9 cellular contexts compared by ENCODE assay signal in the genomic region with DNA sequence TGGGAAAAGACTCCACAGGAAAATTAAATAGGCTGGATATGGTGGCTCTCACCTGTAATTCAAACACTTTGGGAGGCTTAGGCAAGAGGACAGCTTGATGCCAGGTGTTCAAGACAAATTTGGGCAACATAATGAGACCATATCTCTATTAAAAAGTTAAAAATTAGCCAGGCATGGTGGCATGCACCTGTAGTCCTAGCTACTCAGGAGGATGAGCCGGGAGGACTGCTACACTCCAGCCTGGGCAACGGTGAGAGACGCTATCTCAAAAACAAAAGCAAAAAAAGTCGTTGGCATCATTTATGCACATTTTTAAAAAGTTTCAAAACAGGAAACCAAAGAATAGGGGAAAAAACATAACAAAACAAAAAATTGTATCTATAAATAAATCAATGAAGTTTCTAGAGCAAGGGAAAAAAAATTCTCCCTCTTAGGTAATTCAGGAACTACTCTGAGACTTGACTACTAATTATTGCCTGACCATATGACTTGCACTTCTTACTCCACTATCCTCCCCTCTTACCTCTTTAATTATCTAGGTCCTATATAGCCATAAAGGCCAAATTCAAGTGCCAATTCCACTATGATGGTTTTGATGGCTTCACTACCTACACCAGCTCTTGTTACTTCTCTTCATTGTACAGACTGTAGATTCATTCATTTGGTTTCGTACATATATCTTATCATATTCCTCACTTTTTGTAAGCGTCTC. TPM values are rescaled to one million over a fixed set of nuclear protein-coding genes. Genes with fewer than 3 reads are reported as not detected.
A peak's percentile ranks its signal among the peaks of the same experiment; 100 is the strongest.
DNase-seq lines count a peak whose midpoint lies in the region; ATAC-seq and TF ChIP-seq lines count a peak whose summit lies in the region.
"Had no signal": no experiment of that assay in that cellular context is flagged by ENCODE, and none has a peak within 500 bp of the region (broad histone marks: within the 10 kb centered on the region; RNA-seq: fewer than 3 reads in every experiment).

No MANE protein-coding gene starts in this region.

- H3K27me3 Mint-ChIP-seq in stimulated activated naive CD8-positive, alpha-beta T cell treated with anti-CD3 and anti-CD28 coated beads, Interleukin-15, Interleukin-2, amounts not matched to agents 100 ng/mL and 50 ng/mL, for 24 hours = no peaks in the 10 kb centered on the region
- no peaks in the 10 kb centered on the region for H3K27me3 Mint-ChIP-seq in activated naive CD8-positive, alpha-beta T cell

- no peak overlapping the region for H3K27ac ChIP-seq in liver (ENCODE audit: low read depth in 1 of 2, low read length in 2 of 2)
- H3K27ac ChIP-seq in effector memory CD4-positive, alpha-beta T cell (ENCODE audit: insufficient read depth, low read length, poor library complexity, severe bottlenecking) = no peak overlapping the region

- peaks cover 0 to 19% (median 13%) of the 10 kb centered on the region in 4 donors for H3K4me1 ChIP-seq in liver (ENCODE audit: control insufficient read depth in 4 of 4, insufficient read depth in 4 of 4, low read length in 3 of 4)
- H3K4me1 ChIP-seq in effector memory CD4-positive, alpha-beta T cell (ENCODE audit: control insufficient read depth, insufficient read depth, low read length, poor library complexity, severe bottlenecking) = peaks cover 12% of the 10 kb centered on the region

- 79% methylated on average over 6 of the region's 6 CpGs for WGBS in liver

- no peaks in the 10 kb centered on the region for H3K9me3 Mint-ChIP-seq in stimulated activated naive CD8-positive, alpha-beta T cell treated with anti-CD3 and anti-CD28 coated beads, Interleukin-15, Interleukin-2, amounts not matched to agents 100 ng/mL and 50 ng/mL, for 24 hours
- no peaks in the 10 kb centered on the region for H3K9me3 Mint-ChIP-seq in activated naive CD8-positive, alpha-beta T cell (ENCODE audit: low read depth)

- H3K9me3 ChIP-seq in liver (ENCODE audit: control insufficient read depth in 4 of 4, low read length in 3 of 4) = no peaks in the 10 kb centered on the region
- H3K9me3 ChIP-seq in effector memory CD4-positive, alpha-beta T cell (ENCODE audit: control insufficient read depth, low read length) = no peaks in the 10 kb centered on the region

- H3K4me3 Mint-ChIP-seq in stimulated activated naive CD8-positive, alpha-beta T cell treated with anti-CD3 and anti-CD28 coated beads, Interleukin-15, Interleukin-2, amounts not matched to agents 100 ng/mL and 50 ng/mL, for 24 hours = peak overlapping the region; percentile 99
- peak overlapping the region; percentile 97 for H3K4me3 Mint-ChIP-seq in activated naive CD8-positive, alpha-beta T cell

- H3K36me3 Mint-ChIP-seq in stimulated activated naive CD8-positive, alpha-beta T cell treated with anti-CD3 and anti-CD28 coated beads, Interleukin-15, Interleukin-2, amounts not matched to agents 100 ng/mL and 50 ng/mL, for 24 hours (ENCODE audit: low read depth) = peaks cover 40% of the 10 kb centered on the region
- H3K36me3 Mint-ChIP-seq in activated naive CD8-positive, alpha-beta T cell = peaks cover 8% of the 10 kb centered on the region

- no peak for TF ChIP-seq RAD21 in liver (IDR thresholded peaks at IDR 0.05)

- H3K4me3 ChIP-seq in liver (ENCODE audit: low read depth in 1 of 3, low read length in 3 of 3) = peak overlapping the region in 2 of 3 donors; percentile 69 to 95
- no peak overlapping the region for H3K4me3 ChIP-seq in effector memory CD4-positive, alpha-beta T cell (ENCODE audit: insufficient read depth, low read depth, low read length, poor library complexity, severe bottlenecking)

- peaks cover 0 to 2% (median 0%) of the 10 kb centered on the region in 4 donors for H3K36me3 ChIP-seq in liver (ENCODE audit: control insufficient read depth in 4 of 4, insufficient read depth in 3 of 4, low read depth in 1 of 4, low read length in 3 of 4)
- H3K36me3 ChIP-seq in effector memory CD4-positive, alpha-beta T cell (ENCODE audit: control insufficient read depth, insufficient read depth, low read length) = no peaks in the 10 kb centered on the region

- TF ChIP-seq CTCF in liver (IDR thresholded peaks at IDR 0.05; ENCODE audit: low read depth, low read length, missing input control) = no peak

- peak overlapping the region; percentile 97 for H3K27ac Mint-ChIP-seq in stimulated activated naive CD8-positive, alpha-beta T cell treated with anti-CD3 and anti-CD28 coated beads, Interleukin-15, Interleukin-2, amounts not matched to agents 100 ng/mL and 50 ng/mL, for 24 hours
- peak overlapping the region; percentile 99 for H3K27ac Mint-ChIP-seq in activated naive CD8-positive, alpha-beta T cell

- H3K4me1 Mint-ChIP-seq in stimulated activated naive CD8-positive, alpha-beta T cell treated with anti-CD3 and anti-CD28 coated beads, Interleukin-15, Interleukin-2, amounts not matched to agents 100 ng/mL and 50 ng/mL, for 24 hours (ENCODE audit: low read depth) = peaks cover 54% of the 10 kb centered on the region
- H3K4me1 Mint-ChIP-seq in activated naive CD8-positive, alpha-beta T cell (ENCODE audit: low read depth) = peaks cover 52% of the 10 kb centered on the region

- no peak for DNase-seq in stimulated activated naive CD8-positive, alpha-beta T cell treated with anti-CD3 and anti-CD28 coated beads, Interleukin-15, Interleukin-2, amounts not matched to agents 100 U/mL and 50 U/mL, for 24 hours
- no peak for DNase-seq in HT-29 (ENCODE audit: low spot score)
- no peak for DNase-seq in effector memory CD4-positive, alpha-beta T cell
- DNase-seq: GF-D8 had no signal

- no peaks in the 10 kb centered on the region for H3K27me3 ChIP-seq in liver (ENCODE audit: control insufficient read depth in 4 of 4, insufficient read depth in 4 of 4, low read length in 3 of 4)
- H3K27me3 ChIP-seq in effector memory CD4-positive, alpha-beta T cell (replicated peaks; ENCODE audit: control insufficient read depth, insufficient read depth, low read length, poor library complexity, severe bottlenecking) = no peaks in the 10 kb centered on the region

- ATAC-seq in stimulated activated naive CD8-positive, alpha-beta T cell treated with anti-CD3 and anti-CD28 coated beads, Interleukin-15, Interleukin-2, amounts not matched to agents 100 U/mL and 50 U/mL, for 24 hours = no peak
- no peak for ATAC-seq in GM18511 (IDR thresholded peaks at IDR 0.05; ENCODE audit: unreplicated experiment)
- no peak for ATAC-seq in GM18868 (IDR thresholded peaks at IDR 0.05; ENCODE audit: unreplicated experiment)

- H3K9ac ChIP-seq in liver (ENCODE audit: low read depth in 1 of 2, low read length in 2 of 2) = no peak overlapping the region

TF ChIP-seq in liver, 16 proteins besides CTCF, POLR2A, EP300 and RAD21 (continues in another document):
- TF ChIP-seq ZBTB33 (IDR thresholded peaks at IDR 0.05) (no peak), HNF4A (conservative IDR thresholded peaks at IDR 0.05) (no peak), GABPA (IDR thresholded peaks at IDR 0.05 in 1 of 2, conservative IDR thresholded peaks at IDR 0.05 in 1 of 2) (no peak), RXRA (IDR thresholded peaks at IDR 0.05) (no peak), FOXA2 (IDR thresholded peaks at IDR 0.05) (no peak), JUND (IDR thresholded peaks at IDR 0.05) (no peak), TAF1 (conservative IDR thresholded peaks at IDR 0.05) (no peak), YY1 (IDR thresholded peaks at IDR 0.05) (no peak), HNF4G (IDR thresholded peaks at IDR 0.05) (no peak), SP1 (IDR thresholded peaks at IDR 0.05) (no peak), EGR1 (IDR thresholded peaks at IDR 0.05; ENCODE audit: low read depth in 2 of 2) (no peak)
- TF ChIP-seq, protein P1, sequence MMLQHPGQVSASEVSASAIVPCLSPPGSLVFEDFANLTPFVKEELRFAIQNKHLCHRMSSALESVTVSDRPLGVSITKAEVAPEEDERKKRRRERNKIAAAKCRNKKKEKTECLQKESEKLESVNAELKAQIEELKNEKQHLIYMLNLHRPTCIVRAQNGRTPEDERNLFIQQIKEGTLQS (IDR thresholded peaks at IDR 0.05) = no peak

RNA-seq across cellular contexts. Expression of gene METTL3, which starts 1.6 kb away (rescaled TPM):
- total RNA-seq in liver = 10 to 100 TPM; 26.0 to 50.8 TPM
- 10 to 100 TPM; 10.5 to 23.8 TPM for polyA plus RNA-seq in liver
- total RNA-seq in HT-29 (2014; rRNA removed; shearing (Covaris generic)) = 39.7 and 41.0 TPM in 2 replicates

RNA-seq across cellular contexts. Expression of gene SALL2, which starts 16.6 kb away (rescaled TPM):
- total RNA-seq in liver = 1 to 10 TPM in 1 of 2 donors, under 1 TPM in 1; 0.92 to 2.9 TPM
- polyA plus RNA-seq in liver = under 1 TPM; 0.49 to 0.63 TPM
- total RNA-seq in HT-29 (2014; rRNA removed; shearing (Covaris generic)) = 0.05 TPM in 1 of 2 replicates, not detected in the other

RNA-seq across cellular contexts. Expression of gene TOX4, which starts 32.6 kb away (rescaled TPM):
- total RNA-seq in liver = 10 to 100 TPM; 18.3 to 22.4 TPM
- polyA plus RNA-seq in liver = 10 to 100 TPM; 16.9 to 29.8 TPM
- total RNA-seq in HT-29 (2014; rRNA removed; shearing (Covaris generic)) = 16.0 and 20.3 TPM in 2 replicates

RNA-seq across cellular contexts. Expression of gene RAB2B, which starts 32.8 kb away (rescaled TPM):
- 10 to 100 TPM; 14.2 to 60.9 TPM for total RNA-seq in liver
- polyA plus RNA-seq in liver = 1 to 10 TPM; 4.2 to 6.6 TPM
- 4.4 and 6.4 TPM in 2 replicates for total RNA-seq in HT-29 (2014; rRNA removed; shearing (Covaris generic))

RNA-seq across cellular contexts. Expression of gene CHD8, which starts 53.7 kb away (rescaled TPM):
- total RNA-seq in liver = 10 to 100 TPM; 27.3 to 29.5 TPM
- 10 to 100 TPM in 1 of 2 donors, 1 to 10 TPM in 1; 9.6 to 11.1 TPM for polyA plus RNA-seq in liver
- total RNA-seq in HT-29 (2014; rRNA removed; shearing (Covaris generic)) = 36.1 and 37.2 TPM in 2 replicates
